9 cellular contexts compared by ENCODE assay signal in the genomic region with DNA sequence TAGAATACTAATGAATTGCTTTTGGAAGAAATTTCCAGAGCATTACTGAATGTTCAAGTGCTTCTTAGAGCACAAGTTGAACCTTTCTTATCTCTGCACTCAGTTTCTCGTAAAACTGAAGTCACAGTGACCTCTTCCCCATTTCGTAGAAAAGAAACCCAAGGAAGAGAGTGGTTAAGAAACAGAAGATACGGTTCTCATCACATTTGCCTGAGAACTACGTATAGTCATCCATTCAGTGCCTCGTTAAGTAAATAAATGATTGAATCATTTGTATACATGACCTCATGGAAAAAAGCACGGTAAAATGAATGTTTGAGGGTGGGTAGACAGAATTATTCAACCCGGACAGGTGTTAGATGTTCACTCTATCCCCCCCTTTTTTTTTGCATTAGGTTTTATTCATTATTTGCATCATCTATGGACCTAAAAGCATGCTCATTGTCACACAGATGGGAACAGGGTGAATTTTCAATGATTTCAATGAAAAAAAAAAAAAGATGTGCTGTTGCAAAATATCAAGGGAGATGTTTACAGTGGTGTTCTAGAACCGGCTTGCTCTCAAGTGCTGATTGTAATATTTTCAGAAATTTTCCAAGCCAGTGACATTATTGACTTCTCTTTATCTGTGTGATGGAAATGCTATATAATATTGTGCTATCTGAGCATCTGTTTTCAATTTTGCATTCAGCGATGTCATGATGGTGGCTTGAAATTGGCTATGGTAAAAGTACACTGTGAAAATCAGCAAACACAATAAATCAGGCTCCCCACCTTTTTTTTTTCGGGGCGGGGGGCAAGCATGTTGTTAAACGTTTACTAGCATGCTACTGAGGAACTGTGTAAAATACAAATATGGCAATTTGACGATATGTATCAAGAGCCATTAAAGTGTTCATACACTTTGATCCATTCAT. TPM values are rescaled to one million over a fixed set of nuclear protein-coding genes. Genes with fewer than 3 reads are reported as not detected.
DNase-seq lines count a peak whose midpoint lies in the region; ATAC-seq, FAIRE-seq and TF ChIP-seq lines count a peak whose summit lies in the region.
"Had no signal": no experiment of that assay in that cellular context is flagged by ENCODE, and none has a peak within 500 bp of the region (broad histone marks: within the 10 kb centered on the region; RNA-seq: fewer than 3 reads in every experiment).

No MANE protein-coding gene starts in this region.

- H3K4me2 ChIP-seq in A549 = peak overlapping the region; percentile 28; the same call in 2 of the 3 replicates

- no peak for TF ChIP-seq POLR2A in A549 (IDR thresholded peaks at IDR 0.05; ENCODE audit: low read length)
- TF ChIP-seq POLR2A in Peyer's patch (IDR thresholded peaks at IDR 0.05) = no peak
- TF ChIP-seq POLR2A in esophagus squamous epithelium (IDR thresholded peaks at IDR 0.05) = peak in 1 of 4 donors; percentile 20

- no peaks in the 10 kb centered on the region for H3K9me3 Mint-ChIP-seq in endodermal cell

- no peak overlapping the region for H3K4me3 ChIP-seq in A549
- peak overlapping the region; percentile 38 to 57 (median 42) for H3K4me3 ChIP-seq in Peyer's patch
- peak overlapping the region in 3 of 4 donors; percentile 25 to 49 (median 31) for H3K4me3 ChIP-seq in esophagus squamous epithelium
- H3K4me3 ChIP-seq in endodermal cell (ENCODE audit: low read length) = no peak overlapping the region

- peaks cover 44% of the 10 kb centered on the region for H3K4me1 Mint-ChIP-seq in endodermal cell

- H3K36me3 ChIP-seq in Peyer's patch (no peaks in the 10 kb centered on the region), esophagus squamous epithelium (no peaks in the 10 kb centered on the region), endodermal cell (ENCODE audit: control insufficient read depth, insufficient read depth, low read length) (no peaks in the 10 kb centered on the region)

- no peak for FAIRE-seq in A549 (lab: Jason Lieb, UNC)
- FAIRE-seq: endometrium had no signal

- no peak for TF ChIP-seq RAD21 in A549 (conservative IDR thresholded peaks at IDR 0.05 in 1 of 2, IDR thresholded peaks at IDR 0.05 in 1 of 2)

- TF ChIP-seq EP300 in A549 (IDR thresholded peaks at IDR 0.05) = no peak

- H3K4me3 Mint-ChIP-seq in endodermal cell = no peak overlapping the region

- H3K27ac Mint-ChIP-seq in endodermal cell = no peak overlapping the region

- ATAC-seq in A549 = peak; percentile 42 to 43; a peak in 2 of 6 replicates
- ATAC-seq in GM19025 (IDR thresholded peaks at IDR 0.05; ENCODE audit: low read depth, unreplicated experiment) = peak; percentile 18

- no peaks in the 10 kb centered on the region for H3K36me3 Mint-ChIP-seq in endodermal cell (ENCODE audit: low read depth)

- no peaks in the 10 kb centered on the region for H3K27me3 ChIP-seq in Peyer's patch
- H3K27me3 ChIP-seq in esophagus squamous epithelium = no peaks in the 10 kb centered on the region
- H3K27me3 ChIP-seq in endodermal cell (ENCODE audit: control insufficient read depth, insufficient read depth, low read length, poor library complexity, severe bottlenecking) = no peaks in the 10 kb centered on the region

- intact Hi-C loops in esophagus squamous epithelium (cut with DNase I) = no loop called here

- CTCF ChIA-PET in A549 (lab: Yijun Ruan, JAX) = no interaction called here

- no peak overlapping the region for H3K9ac ChIP-seq in endodermal cell (ENCODE audit: extremely low read depth, low read length, poor library complexity, severe bottlenecking)

- H3K4me1 ChIP-seq in A549 (peaks cover 18% of the 10 kb centered on the region), Peyer's patch (peaks cover 0 to 1% (median 0%) of the 10 kb centered on the region in 4 donors), esophagus squamous epithelium (no peaks in the 10 kb centered on the region), endodermal cell (ENCODE audit: control insufficient read depth, insufficient read depth, low read length) (no peaks in the 10 kb centered on the region)

- DNase-seq in A549 (ENCODE audit: low read depth in 1 of 2, low spot score in 1 of 2) (peak in 1 of 2 experiments; percentile 46), Peyer's patch (no peak), esophagus squamous epithelium (lab: John Stamatoyannopoulos, UW) (no peak), cerebellar cortex (ENCODE audit: low spot score) (no peak), GM20000 (ENCODE audit: low spot score) (no peak), endodermal cell (no peak)
- DNase-seq in stimulated activated CD4-positive, alpha-beta T cell treated with anti-CD3 and anti-CD28 coated beads, Interleukin-2, amount 100 ng/mL, for 24 hours = no peak

- no peaks in the 10 kb centered on the region for H3K9me3 ChIP-seq in A549
- H3K9me3 ChIP-seq in Peyer's patch = no peaks in the 10 kb centered on the region
- H3K9me3 ChIP-seq in esophagus squamous epithelium = no peaks in the 10 kb centered on the region
- H3K9me3 ChIP-seq in endodermal cell (ENCODE audit: control insufficient read depth, low read length) = no peaks in the 10 kb centered on the region

- WGBS in A549 (ENCODE audit: missing lambda C conversion rate) = 52% methylated on average over 13 of the region's 13 CpGs
- WGBS in esophagus squamous epithelium, 2 donors = 44 to 49% methylated on average over 13 of the region's 13 CpGs
- 88 to 90% methylated on average over 7 to 13 of the region's 13 CpGs for WGBS in endodermal cell (ENCODE audit: insufficient coverage in 1 of 2, insufficient read length in 1 of 2), 2 experiments

- POLR2A ChIA-PET in A549 (lab: Yijun Ruan, JAX) = no interaction called here

- no peaks in the 10 kb centered on the region for H3K27me3 Mint-ChIP-seq in endodermal cell (ENCODE audit: insufficient read depth)

- no peak for TF ChIP-seq CTCF in A549 (IDR thresholded peaks at IDR 0.05)
- TF ChIP-seq CTCF in Peyer's patch (IDR thresholded peaks at IDR 0.05) = no peak
- no peak for TF ChIP-seq CTCF in esophagus squamous epithelium (IDR thresholded peaks at IDR 0.05)
- no peak for TF ChIP-seq CTCF in GM20000 (IDR thresholded peaks at IDR 0.05; ENCODE audit: extremely low read depth, missing control alignments)
- no peak for TF ChIP-seq CTCF in endodermal cell (conservative IDR thresholded peaks at IDR 0.05)

- H3K27ac ChIP-seq in A549 (peak overlapping the region in 1 of 2 experiments; percentile 52; a peak in 2 of 6 replicates), Peyer's patch (peak overlapping the region; percentile 80 to 88 (median 84)), esophagus squamous epithelium (peak overlapping the region in 3 of 4 donors; percentile 66 to 77 (median 68)), endodermal cell (ENCODE audit: low read depth, low read length) (no peak overlapping the region)

TF ChIP-seq in A549, 52 proteins besides CTCF, POLR2A, EP300 and RAD21:
- TF ChIP-seq, protein P1, sequence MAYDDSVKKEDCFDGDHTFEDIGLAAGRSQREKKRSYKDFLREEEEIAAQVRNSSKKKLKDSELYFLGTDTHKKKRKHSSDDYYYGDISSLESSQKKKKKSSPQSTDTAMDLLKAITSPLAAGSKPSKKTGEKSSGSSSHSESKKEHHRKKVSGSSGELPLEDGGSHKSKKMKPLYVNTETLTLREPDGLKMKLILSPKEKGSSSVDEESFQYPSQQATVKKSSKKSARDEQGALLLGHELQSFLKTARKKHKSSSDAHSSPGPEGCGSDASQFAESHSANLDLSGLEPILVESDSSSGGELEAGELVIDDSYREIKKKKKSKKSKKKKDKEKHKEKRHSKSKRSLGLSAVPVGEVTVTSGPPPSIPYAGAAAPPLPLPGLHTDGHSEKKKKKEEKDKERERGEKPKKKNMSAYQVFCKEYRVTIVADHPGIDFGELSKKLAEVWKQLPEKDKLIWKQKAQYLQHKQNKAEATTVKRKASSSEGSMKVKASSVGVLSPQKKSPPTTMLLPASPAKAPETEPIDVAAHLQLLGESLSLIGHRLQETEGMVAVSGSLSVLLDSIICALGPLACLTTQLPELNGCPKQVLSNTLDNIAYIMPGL (CRISPR knock-in tag; IDR thresholded peaks at IDR 0.05; ENCODE audit: borderline replicate concordance) = no peak
- TF ChIP-seq FOSL2 (IDR thresholded peaks at IDR 0.05) (no peak), FOSL2 (CRISPR knock-in tag; IDR thresholded peaks at IDR 0.05) (peak; percentile 49; the same call in 1 of the 2 replicates), JUNB (IDR thresholded peaks at IDR 0.05) (0 out of 2 replicates have a peak, but pooled peaks have one; percentile 15)

RNA-seq across cellular contexts. Expression of a gene that starts 4.3 kb away (rescaled TPM):
- 0.26 and 0.33 TPM in 2 replicates for polyA plus RNA-seq in A549 (2011; rRNA removed)
- polyA plus RNA-seq in A549 (2012; cell fraction: cytosol; rRNA removed) = 0.06 and 0.11 TPM in 2 replicates
- polyA plus RNA-seq in A549 (2012; cell fraction: nucleus; rRNA removed) = 0.17 and 0.34 TPM in 2 replicates
- 0.07 to 0.08 TPM in 2 of 3 replicates, not detected in the other for polyA plus RNA-seq in A549 (2017; fragmentation: RNase III; extraction: RNeasy Plus Mini Kit Qiagen cat#74134 plus additional on column Dnase treatment)
- polyA minus RNA-seq in A549 (2011; rRNA and poly(A)+ RNA removed) = 0.33 and 0.39 TPM in 2 replicates
- total RNA-seq in Peyer's patch = 10 to 100 TPM in 2 of 4 donors, 1 to 10 TPM in 2; 3.0 to 46.2 (median 9.8) TPM
- 1 to 10 TPM in 3 of 4 donors, under 1 TPM in 1; 0.79 to 5.0 (median 2.2) TPM for total RNA-seq in esophagus squamous epithelium
- total RNA-seq in endodermal cell = 1 to 10 TPM; 2.9 to 9.4 TPM
- polyA plus RNA-seq in endodermal cell (2013, experiment 1 of 2) = 0.36 TPM
- 0.54 TPM for polyA plus RNA-seq in endodermal cell (2013, experiment 2 of 2)

Comparison
In these comparisons a context has a peak if more than half of its experiments do, and no peak if none do; other contexts are left out.
1. H3K4me3 ChIP-seq: peak in Peyer's patch (4 of 4) and esophagus squamous epithelium (3 of 4); none in A549 (single experiment) and endodermal cell (single experiment).